Comparison of ENCODE assay signal across 13 cellular contexts in genomic region chr3:72818915-72819314, GRCh38. TPM values are rescaled to one million over a fixed set of nuclear protein-coding genes. Genes with fewer than 3 reads are reported as not detected.
A peak's percentile ranks its signal among the peaks of the same experiment; 100 is the strongest.
DNase-seq lines count a peak whose midpoint lies in the region; ATAC-seq lines count a peak whose summit lies in the region.
"Had no signal": no experiment of that assay in that cellular context is flagged by ENCODE, and none has a peak within 500 bp of the region (broad histone marks: within the 10 kb centered on the region; RNA-seq: fewer than 3 reads in every experiment).

No MANE protein-coding gene starts in this region.

- H3K4me1 Mint-ChIP-seq in activated naive CD4-positive, alpha-beta T cell treated with anti-CD3 and anti-CD28 coated beads, Interleukin-2, amount 10 ng/mL, durations not matched to agents 7 days and 5 days: peaks cover 3% of the 10 kb centered on the region

- H3K27me3 Mint-ChIP-seq in activated naive CD4-positive, alpha-beta T cell treated with anti-CD3 and anti-CD28 coated beads, Interleukin-2, amount 10 ng/mL, durations not matched to agents 7 days and 5 days: no peaks in the 10 kb centered on the region

- CTCF ChIA-PET in activated naive CD4-positive, alpha-beta T cell treated with anti-CD3 and anti-CD28 coated beads, Interleukin-2, amount 10 ng/mL, durations not matched to agents 7 days and 5 days (lab: Charles Lee): interaction anchor here (1.0 to 7.4 kb wide), 8 partner anchors 12 to 944 kb away, joined by 3 to 117 read pairs (median 6); no protein-coding TSS in a partner anchor

- ATAC-seq in activated CD4-positive, CD25-positive, alpha-beta regulatory T cell treated with anti-CD3 and anti-CD28 coated beads, Interleukin-2, amount 50 U/mL, for 24 hours: peak; percentile 18 to 36
- ATAC-seq: lower lobe of right lung, Panc1 had no signal

- H3K9me3 Mint-ChIP-seq in activated naive CD4-positive, alpha-beta T cell treated with anti-CD3 and anti-CD28 coated beads, Interleukin-2, amount 10 ng/mL, durations not matched to agents 7 days and 5 days: no peaks in the 10 kb centered on the region
- H3K9me3 Mint-ChIP-seq: activated T-helper 1 cell treated with anti-CD3 and anti-CD28 coated beads, Interleukin-12 subunit alpha, Interleukin-12 subunit beta, Interleukin-2, Interleukin-4 antibody, amounts not matched to agents 30 ng/mL and 10 ng/mL and 1 ng/mL, durations not matched to agents 14 hours and 24 hours and 36 hours had no signal

- H3K36me3 Mint-ChIP-seq in activated naive CD4-positive, alpha-beta T cell treated with anti-CD3 and anti-CD28 coated beads, Interleukin-2, amount 10 ng/mL, durations not matched to agents 7 days and 5 days: peaks cover 17% of the 10 kb centered on the region

- H3K27ac Mint-ChIP-seq in activated naive CD4-positive, alpha-beta T cell treated with anti-CD3 and anti-CD28 coated beads, Interleukin-2, amount 10 ng/mL, durations not matched to agents 7 days and 5 days: no peak overlapping the region
- H3K27ac Mint-ChIP-seq: activated T-helper 1 cell treated with anti-CD3 and anti-CD28 coated beads, Interleukin-12 subunit alpha, Interleukin-12 subunit beta, Interleukin-2, Interleukin-4 antibody, amounts not matched to agents 30 ng/mL and 10 ng/mL and 1 ng/mL, durations not matched to agents 14 hours and 24 hours and 36 hours had no signal

- DNase-seq in activated CD4-positive, CD25-positive, alpha-beta regulatory T cell (lab: John Stamatoyannopoulos, UW): no peak
- DNase-seq in HT1080 (ENCODE audit: low read depth) (peak; percentile 19), dedifferentiated amniotic fluid mesenchymal stem cell (ENCODE audit: extremely low spot score) (peak; percentile 60), renal cortical epithelial cell (ENCODE audit: low read depth) (peak; percentile 55), activated gamma-delta T cell treated with Interleukin-2 at 50 U/mL for 16 hours (no peak), NCI-H2029 (lab: John Stamatoyannopoulos, UW) (no peak)
- DNase-seq in activated naive CD4-positive, alpha-beta T cell treated with anti-CD3 and anti-CD28 coated beads, Interleukin-2, amount 10 ng/mL, durations not matched to agents 7 days and 5 days: no peak
- DNase-seq: colonic mucosa, heart right ventricle, lower lobe of right lung had no signal

- no peak overlapping the region for H3K4me3 Mint-ChIP-seq in activated naive CD4-positive, alpha-beta T cell treated with anti-CD3 and anti-CD28 coated beads, Interleukin-2, amount 10 ng/mL, durations not matched to agents 7 days and 5 days
- H3K4me3 Mint-ChIP-seq: activated T-helper 1 cell treated with anti-CD3 and anti-CD28 coated beads, Interleukin-12 subunit alpha, Interleukin-12 subunit beta, Interleukin-2, Interleukin-4 antibody, amounts not matched to agents 30 ng/mL and 10 ng/mL and 1 ng/mL, durations not matched to agents 14 hours and 24 hours and 36 hours had no signal

RNA-seq across cellular contexts. Expression of gene SHQ1, which starts 29.3 kb away (rescaled TPM):
- 32.3 and 40.4 TPM in 2 replicates for total RNA-seq in HT1080 (2014; rRNA removed; shearing (Covaris generic))
- 23.6 and 27.2 TPM in 2 replicates for polyA plus RNA-seq in HT1080 (2015; cell fraction: cytosol; rRNA removed)
- 26.4 and 31.2 TPM in 2 replicates for polyA plus RNA-seq in HT1080 (2015; cell fraction: nucleus; rRNA removed)
- 22.2 and 25.0 TPM in 2 replicates for total RNA-seq in renal cortical epithelial cell

Comparison
In these comparisons a context has a peak if more than half of its experiments do, and no peak if none do; other contexts are left out.
1. DNase-seq: peak in HT1080 (single experiment), dedifferentiated amniotic fluid mesenchymal stem cell (single experiment) and renal cortical epithelial cell (single experiment); none in activated CD4-positive, CD25-positive, alpha-beta regulatory T cell (0 of 4), activated gamma-delta T cell treated with Interleukin-2 at 50 U/mL for 16 hours (single experiment), NCI-H2029 (single experiment) and activated naive CD4-positive, alpha-beta T cell treated with anti-CD3 and anti-CD28 coated beads, Interleukin-2, amount 10 ng/mL, durations not matched to agents 7 days and 5 days (single experiment).